ENCODE assay signal across 27 cellular contexts in the genomic region with DNA sequence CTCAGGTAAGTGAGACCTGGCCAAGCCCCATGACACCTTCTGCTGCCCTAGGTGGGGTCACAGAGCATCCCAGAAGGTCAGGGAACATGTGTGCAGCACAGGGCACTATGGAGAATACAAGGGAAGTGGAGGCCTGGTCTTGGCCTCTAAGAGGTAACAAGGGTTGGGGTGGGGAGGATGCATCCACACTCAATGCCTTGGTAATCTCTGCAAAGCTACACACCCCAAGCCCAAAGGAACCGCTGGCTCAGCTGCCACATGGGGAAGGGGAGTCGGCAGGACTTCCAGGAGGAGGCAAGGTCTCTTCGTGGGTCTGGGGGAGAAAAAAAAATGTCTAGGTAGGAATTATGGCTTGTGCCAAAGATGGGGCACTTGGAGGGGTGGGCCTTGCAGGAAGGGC. TPM values are rescaled to one million over a fixed set of nuclear protein-coding genes. Genes with fewer than 3 reads are reported as not detected.
DNase-seq lines count a peak whose midpoint lies in the region; ATAC-seq, FAIRE-seq and TF ChIP-seq lines count a peak whose summit lies in the region.
"Had no signal": no experiment of that assay in that cellular context is flagged by ENCODE, and none has a peak within 500 bp of the region (broad histone marks: within the 10 kb centered on the region; RNA-seq: fewer than 3 reads in every experiment).

No MANE protein-coding gene starts in this region.

- CTCF ChIA-PET in activated CD4-positive, alpha-beta memory T cell treated with anti-CD3 and anti-CD28 coated beads for 36 hours (lab: Charles Lee) = interaction anchor here (0.9 to 5.1 kb wide), 2 partner anchors 10 to 50 kb away, joined by 3 to 30 read pairs; no protein-coding TSS in a partner anchor

- no peak for ATAC-seq in activated T-cell treated with anti-CD3 and anti-CD28 coated beads, Interleukin-2, amount 50 U/mL, for 4 hours
- no peak for ATAC-seq in central memory CD8-positive, alpha-beta T cell (replicated peaks; ENCODE audit: extremely low read depth, poor library complexity, severe bottlenecking)
- ATAC-seq in HG03432 (IDR thresholded peaks at IDR 0.05; ENCODE audit: unreplicated experiment) = no peak
- ATAC-seq: esophagus mucosa had no signal

- H3K27ac ChIP-seq in neural progenitor cell = no peak overlapping the region
- H3K27ac ChIP-seq: ascending aorta, prostate gland, uterus had no signal

- no peaks in the 10 kb centered on the region for H3K27me3 Mint-ChIP-seq in activated T-cell treated with anti-CD3 and anti-CD28 coated beads, Interleukin-2, amount 50 U/mL, for 4 hours (ENCODE audit: low read depth)
- no peaks in the 10 kb centered on the region for H3K27me3 Mint-ChIP-seq in activated CD4-positive, alpha-beta memory T cell treated with anti-CD3 and anti-CD28 coated beads for 36 hours
- no peaks in the 10 kb centered on the region for H3K27me3 Mint-ChIP-seq in central memory CD8-positive, alpha-beta T cell
- peaks cover 7% of the 10 kb centered on the region for H3K27me3 Mint-ChIP-seq in neural progenitor cell (ENCODE audit: insufficient read depth, low read depth)

- H3K9me3 Mint-ChIP-seq in activated T-cell treated with anti-CD3 and anti-CD28 coated beads, Interleukin-2, amount 50 U/mL, for 4 hours = no peaks in the 10 kb centered on the region
- no peaks in the 10 kb centered on the region for H3K9me3 Mint-ChIP-seq in activated CD4-positive, alpha-beta memory T cell treated with anti-CD3 and anti-CD28 coated beads for 36 hours
- no peaks in the 10 kb centered on the region for H3K9me3 Mint-ChIP-seq in central memory CD8-positive, alpha-beta T cell
- H3K9me3 Mint-ChIP-seq in neural progenitor cell = no peaks in the 10 kb centered on the region

- no peaks in the 10 kb centered on the region for H3F3A ChIP-seq in neural progenitor cell (ENCODE audit: low read depth)

- H3K27me3 ChIP-seq in neural progenitor cell = no peaks in the 10 kb centered on the region
- H3K27me3 ChIP-seq: ascending aorta, uterus had no signal

- no peak for DNase-seq in activated T-cell treated with anti-CD3 and anti-CD28 coated beads, Interleukin-2, amount 50 U/mL, for 4 hours
- DNase-seq in activated T-cell treated with anti-CD3 and anti-CD28 coated beads, Interleukin-2, amount 50 U/mL, for 1 hour = no peak
- DNase-seq in activated CD4-positive, alpha-beta memory T cell treated with anti-CD3 and anti-CD28 coated beads for 36 hours = no peak
- DNase-seq in central memory CD8-positive, alpha-beta T cell (ENCODE audit: low spot score in 2 of 2) = no peak
- DNase-seq in neural progenitor cell (ENCODE audit: low spot score) = no peak
- DNase-seq in NCI-H1417 treated with DMSO at 0.1 percent for 48 hours (lab: John Stamatoyannopoulos, UW) = no peak
- DNase-seq in D721Med (ENCODE audit: insufficient read length, low spot score) = no peak
- DNase-seq: activated CD4-positive, alpha-beta T cell treated with anti-CD3 and anti-CD28 coated beads, Interleukin-2, amount 50 U/mL, for 48 hours; C1 segment of cervical spinal cord; central memory CD4-positive, alpha-beta T cell; DMS 273 treated with DMSO at 0.1 percent for 48 hours; HCEC 1CT; hypothalamus; midbrain; NCI-H1417; NCI-H446; SHP77; stimulated activated CD8-positive, alpha-beta memory T cell treated with anti-CD3 and anti-CD28 coated beads, Interleukin-4, amount 100 ng/mL, for 48 hours; substantia nigra; uterus had no signal

- no peaks in the 10 kb centered on the region for H3K79me2 ChIP-seq in neural progenitor cell (ENCODE audit: low read depth)

- no peaks in the 10 kb centered on the region for H4K20me1 ChIP-seq in neural progenitor cell (ENCODE audit: low read depth)

- H3K4me2 ChIP-seq in neural progenitor cell = no peak overlapping the region

- peaks cover 8% of the 10 kb centered on the region for H3K4me1 ChIP-seq in neural progenitor cell
- H3K4me1 ChIP-seq: ascending aorta, uterus had no signal

- H3K9me3 ChIP-seq in neural progenitor cell (ENCODE audit: low read depth) = no peaks in the 10 kb centered on the region
- H3K9me3 ChIP-seq: ascending aorta, prostate gland, uterus had no signal

- no peak for TF ChIP-seq CTCF in neural progenitor cell (IDR thresholded peaks at IDR 0.05)
- TF ChIP-seq CTCF in D721Med (IDR thresholded peaks at IDR 0.05; ENCODE audit: insufficient read depth, missing control alignments) = no peak

- peak overlapping the region; percentile 62 for H3K4me3 Mint-ChIP-seq in activated T-cell treated with anti-CD3 and anti-CD28 coated beads, Interleukin-2, amount 50 U/mL, for 4 hours
- peak overlapping the region; percentile 58 for H3K4me3 Mint-ChIP-seq in activated CD4-positive, alpha-beta memory T cell treated with anti-CD3 and anti-CD28 coated beads for 36 hours
- H3K4me3 Mint-ChIP-seq in central memory CD8-positive, alpha-beta T cell = peak overlapping the region; percentile 63
- H3K4me3 Mint-ChIP-seq in neural progenitor cell = peak overlapping the region; percentile 8

- peaks cover 65% of the 10 kb centered on the region for H3K36me3 Mint-ChIP-seq in activated T-cell treated with anti-CD3 and anti-CD28 coated beads, Interleukin-2, amount 50 U/mL, for 4 hours (ENCODE audit: insufficient read depth)
- peaks cover 90% of the 10 kb centered on the region for H3K36me3 Mint-ChIP-seq in activated CD4-positive, alpha-beta memory T cell treated with anti-CD3 and anti-CD28 coated beads for 36 hours
- H3K36me3 Mint-ChIP-seq in central memory CD8-positive, alpha-beta T cell (ENCODE audit: insufficient read depth) = peaks cover 76% of the 10 kb centered on the region
- H3K36me3 Mint-ChIP-seq in neural progenitor cell = peaks cover 2% of the 10 kb centered on the region

- peak overlapping the region; percentile 85 for H3K27ac Mint-ChIP-seq in activated CD4-positive, alpha-beta memory T cell treated with anti-CD3 and anti-CD28 coated beads for 36 hours
- H3K27ac Mint-ChIP-seq in central memory CD8-positive, alpha-beta T cell (ENCODE audit: low read depth) = peak overlapping the region; percentile 92
- H3K27ac Mint-ChIP-seq in neural progenitor cell = peak overlapping the region; percentile 80

- POLR2A ChIA-PET in activated CD4-positive, alpha-beta memory T cell treated with anti-CD3 and anti-CD28 coated beads for 36 hours (lab: Charles Lee) = interaction anchor here (1.0 to 11.9 kb wide), 3 partner anchors 28 to 55 kb away, joined by 3 to 114 read pairs (median 4); no protein-coding TSS in a partner anchor

- intact Hi-C loops in activated CD4-positive, alpha-beta memory T cell treated with anti-CD3 and anti-CD28 coated beads for 36 hours (cut with micrococcal nuclease) = no loop called here

- H3K36me3 ChIP-seq in neural progenitor cell = no peaks in the 10 kb centered on the region
- H3K36me3 ChIP-seq: ascending aorta, prostate gland, uterus had no signal

- peaks cover 79% of the 10 kb centered on the region for H3K4me1 Mint-ChIP-seq in activated T-cell treated with anti-CD3 and anti-CD28 coated beads, Interleukin-2, amount 50 U/mL, for 4 hours (ENCODE audit: low read depth)
- H3K4me1 Mint-ChIP-seq in activated CD4-positive, alpha-beta memory T cell treated with anti-CD3 and anti-CD28 coated beads for 36 hours (ENCODE audit: low read depth) = peaks cover 71% of the 10 kb centered on the region
- peaks cover 67% of the 10 kb centered on the region for H3K4me1 Mint-ChIP-seq in central memory CD8-positive, alpha-beta T cell
- peaks cover 24% of the 10 kb centered on the region for H3K4me1 Mint-ChIP-seq in neural progenitor cell

- H2AFZ ChIP-seq in neural progenitor cell (replicated peaks) = no peak overlapping the region

- no peak overlapping the region for H3K4me3 ChIP-seq in neural progenitor cell
- H3K4me3 ChIP-seq: ascending aorta, prostate gland, uterus had no signal

- H3K9ac ChIP-seq in neural progenitor cell = no peak overlapping the region

- no peak for FAIRE-seq in D721Med (lab: Jason Lieb, UNC)
- FAIRE-seq: frontal cortex, islet of Langerhans had no signal

RNA-seq across cellular contexts. Expression of a gene that starts 17.3 kb away (rescaled TPM):
- 100 to 1,000 TPM; 318 to 420 (median 359) TPM for total RNA-seq in activated T-cell treated with anti-CD3 and anti-CD28 coated beads, Interleukin-2, amount 50 U/mL, for 4 hours
- 100 to 1,000 TPM; 302 to 306 TPM for total RNA-seq in activated CD4-positive, alpha-beta memory T cell treated with anti-CD3 and anti-CD28 coated beads for 36 hours
- total RNA-seq in neural progenitor cell (ENCODE audit: low replicate concordance) = not detected in 2 replicates
- total RNA-seq: frontal cortex, MCF 10A had no signal

RNA-seq across cellular contexts. Expression of a gene that starts 41.7 kb away (rescaled TPM):
- total RNA-seq in activated T-cell treated with anti-CD3 and anti-CD28 coated beads, Interleukin-2, amount 50 U/mL, for 4 hours = 10 to 100 TPM; 16.1 to 18.4 (median 17.0) TPM
- 1 to 10 TPM; 9.0 TPM for total RNA-seq in activated CD4-positive, alpha-beta memory T cell treated with anti-CD3 and anti-CD28 coated beads for 36 hours
- 9.9 and 19.9 TPM in 2 replicates for total RNA-seq in neural progenitor cell (ENCODE audit: low replicate concordance)

Comparison
In these comparisons a context has a peak if more than half of its experiments do, and no peak if none do; other contexts are left out.
1. H3K4me3 Mint-ChIP-seq: peak in every context shown above with its lines; median percentile 63 in central memory CD8-positive, alpha-beta T cell; 62 in activated T-cell treated with anti-CD3 and anti-CD28 coated beads, Interleukin-2, amount 50 U/mL, for 4 hours; 58 in activated CD4-positive, alpha-beta memory T cell treated with anti-CD3 and anti-CD28 coated beads for 36 hours; 8 in neural progenitor cell.
2. RNA of a gene that starts 17.3 kb away (total RNA-seq): 318 to 420 TPM in activated T-cell treated with anti-CD3 and anti-CD28 coated beads, Interleukin-2, amount 50 U/mL, for 4 hours and 302 to 306 TPM in activated CD4-positive, alpha-beta memory T cell treated with anti-CD3 and anti-CD28 coated beads for 36 hours; not detected in neural progenitor cell; every median in the first group is over 100 times any median in the second.
3. Peak in every context shown above with its lines, with median percentiles within 50 percentile points of each other: H3K27ac Mint-ChIP-seq.